23 cellular contexts compared by ENCODE assay signal in genomic region chr9:124676159-124676551, GRCh38.
A peak's percentile ranks its signal among the peaks of the same experiment; 100 is the strongest.
DNase-seq lines count a peak whose midpoint lies in the region; ATAC-seq, FAIRE-seq and TF ChIP-seq lines count a peak whose summit lies in the region.
"Had no signal": no experiment of that assay in that cellular context is flagged by ENCODE, and none has a peak within 500 bp of the region (broad histone marks: within the 10 kb centered on the region; RNA-seq: fewer than 3 reads in every experiment).

No MANE protein-coding gene starts in this region.

- no peak for TF ChIP-seq EP300 in transverse colon (IDR thresholded peaks at IDR 0.05; ENCODE audit: low read depth)

- H3K4me3 ChIP-seq in pancreas: no peak overlapping the region
- no peak overlapping the region for H3K4me3 ChIP-seq in transverse colon
- H3K4me3 ChIP-seq: cardiac muscle cell, esophagus squamous epithelium, tibial nerve had no signal

- TF ChIP-seq CTCF in pancreas (IDR thresholded peaks at IDR 0.05) (no peak), transverse colon (IDR thresholded peaks at IDR 0.05) (no peak)

- in situ Hi-C loops in transverse colon (cut with MboI; ENCODE audit: low pct_ligation_motif_present in 1 of 4, low pct_unique_long_range_greater_than_20kb in 1 of 4, low sequenced_read_pairs in 3 of 4): no loop called here
- in situ Hi-C loops in KBM-7 (cut with MboI; ENCODE audit: low pct_unique_long_range_greater_than_20kb, low sequenced_read_pairs): no loop called here

- intact Hi-C loops in pancreas (cut with DNase I) (no loop called here), transverse colon (cut with DNase I; ENCODE audit: low total_unique reads) (no loop called here)

- no peak for TF ChIP-seq POLR2A in transverse colon (IDR thresholded peaks at IDR 0.05)

- H3K9me3 ChIP-seq in pancreas (no peaks in the 10 kb centered on the region), transverse colon (no peaks in the 10 kb centered on the region)
- H3K9me3 ChIP-seq: BE2C, esophagus squamous epithelium, tibial nerve had no signal

- no peak for FAIRE-seq in pancreas (lab: Jason Lieb, UNC)
- FAIRE-seq: keratinocyte, TTC549 had no signal

- 9 to 11% methylated on average over 2 of the region's 2 CpGs for WGBS in pancreas, 2 donors
- WGBS in transverse colon (ENCODE audit: low coverage in 1 of 2), 2 donors: 52 to 57% methylated on average over 2 of the region's 2 CpGs

- DNase-seq in fibroblast of gingiva (ENCODE audit: low read depth) (peak; percentile 8), pancreas (peak in 2 of 6 donors; percentile 16 to 29), transverse colon (no peak), DMS 273 (lab: John Stamatoyannopoulos, UW; ENCODE audit: unreplicated experiment) (no peak), NCI-H1930 (lab: John Stamatoyannopoulos, UW) (no peak), KBM-7 (no peak)
- DNase-seq: activated CD4-positive, alpha-beta T cell treated with anti-CD3 and anti-CD28 coated beads for 48 hours; activated naive CD8-positive, alpha-beta T cell treated with anti-CD3 and anti-CD28 coated beads, Interleukin-2, amount 50 U/mL, for 24 hours; BE2C; effector CD8-positive, alpha-beta T cell; EL; esophagus squamous epithelium; HFFc6; NCI-H1092 treated with DMSO at 0.1 percent for 48 hours; NCI-H2107; NCI-H524; nephron progenitor cell had no signal

- ATAC-seq in SK-N-SH treated with all-trans-retinoic acid at 6 μM for 48 hours (peak; percentile 80), pancreas (peak; percentile 89 to 92 (median 90))
- ATAC-seq: activated naive CD8-positive, alpha-beta T cell treated with anti-CD3 and anti-CD28 coated beads, Interleukin-2, amount 50 U/mL, for 24 hours had no signal

- H3K36me3 ChIP-seq in pancreas (no peaks in the 10 kb centered on the region), transverse colon (no peaks in the 10 kb centered on the region)
- H3K36me3 ChIP-seq: BE2C, cardiac muscle cell, esophagus squamous epithelium, tibial nerve had no signal

- H3K27me3 ChIP-seq in pancreas: no peaks in the 10 kb centered on the region
- no peaks in the 10 kb centered on the region for H3K27me3 ChIP-seq in transverse colon
- H3K27me3 ChIP-seq: BE2C, cardiac muscle cell, esophagus squamous epithelium, tibial nerve had no signal

- H3K27ac ChIP-seq in pancreas (peak overlapping the region in 2 of 4 donors; percentile 11 to 35), transverse colon (peak overlapping the region in 3 of 4 donors; percentile 21 to 43 (median 38))
- H3K27ac ChIP-seq: cardiac muscle cell, esophagus squamous epithelium, RWPE1 had no signal

- peaks cover 4 to 15% (median 12%) of the 10 kb centered on the region in 3 donors for H3K4me1 ChIP-seq in pancreas
- H3K4me1 ChIP-seq in transverse colon: peaks cover 0 to 16% (median 5%) of the 10 kb centered on the region in 4 donors
- H3K4me1 ChIP-seq: BE2C had no signal

TF ChIP-seq in SK-N-SH treated with all-trans-retinoic acid at 6 μM for 48 hours, 23 proteins besides CTCF, POLR2A, EP300 and RAD21:
- TF ChIP-seq TSHZ2 (CRISPR knock-in tag; IDR thresholded peaks at IDR 0.05) (no peak), TOX (CRISPR knock-in tag; IDR thresholded peaks at IDR 0.05; ENCODE audit: borderline replicate concordance) (no peak), ESRRG (CRISPR knock-in tag; IDR thresholded peaks at IDR 0.05) (no peak), GLIS3 (CRISPR knock-in tag; IDR thresholded peaks at IDR 0.05) (no peak), ZNF70 (CRISPR knock-in tag; IDR thresholded peaks at IDR 0.05) (no peak), ZNF8 (CRISPR knock-in tag; IDR thresholded peaks at IDR 0.05) (no peak), PPARA (CRISPR knock-in tag; IDR thresholded peaks at IDR 0.05; ENCODE audit: borderline replicate concordance) (no peak), ZNF565 (CRISPR knock-in tag; conservative IDR thresholded peaks at IDR 0.05; ENCODE audit: low read depth) (no peak), BACH2 (CRISPR knock-in tag; IDR thresholded peaks at IDR 0.05; ENCODE audit: borderline replicate concordance) (no peak), ISL1 (CRISPR knock-in tag; IDR thresholded peaks at IDR 0.05) (no peak), CSDC2 (CRISPR knock-in tag; IDR thresholded peaks at IDR 0.05) (no peak), OSR1 (CRISPR knock-in tag; IDR thresholded peaks at IDR 0.05) (no peak), RARB (CRISPR knock-in tag; IDR thresholded peaks at IDR 0.05) (no peak), TCF4 (CRISPR knock-in tag; IDR thresholded peaks at IDR 0.05; ENCODE audit: borderline replicate concordance) (no peak), ZFP30 (CRISPR knock-in tag; IDR thresholded peaks at IDR 0.05) (no peak), ZFP3 (CRISPR knock-in tag; IDR thresholded peaks at IDR 0.05) (no peak), SNAI2 (CRISPR knock-in tag; IDR thresholded peaks at IDR 0.05) (no peak)
- TF ChIP-seq, protein P1, sequence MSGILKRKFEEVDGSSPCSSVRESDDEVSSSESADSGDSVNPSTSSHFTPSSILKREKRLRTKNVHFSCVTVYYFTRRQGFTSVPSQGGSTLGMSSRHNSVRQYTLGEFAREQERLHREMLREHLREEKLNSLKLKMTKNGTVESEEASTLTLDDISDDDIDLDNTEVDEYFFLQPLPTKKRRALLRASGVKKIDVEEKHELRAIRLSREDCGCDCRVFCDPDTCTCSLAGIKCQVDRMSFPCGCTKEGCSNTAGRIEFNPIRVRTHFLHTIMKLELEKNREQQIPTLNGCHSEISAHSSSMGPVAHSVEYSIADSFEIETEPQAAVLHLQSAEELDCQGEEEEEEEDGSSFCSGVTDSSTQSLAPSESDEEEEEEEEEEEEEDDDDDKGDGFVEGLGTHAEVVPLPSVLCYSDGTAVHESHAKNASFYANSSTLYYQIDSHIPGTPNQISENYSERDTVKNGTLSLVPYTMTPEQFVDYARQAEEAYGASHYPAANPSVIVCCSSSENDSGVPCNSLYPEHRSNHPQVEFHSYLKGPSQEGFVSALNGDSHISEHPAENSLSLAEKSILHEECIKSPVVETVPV (CRISPR knock-in tag; IDR thresholded peaks at IDR 0.05): no peak
